In genomic region chr12:89117448-89118034, GRCh38 we compare ENCODE assay signal across 11 cellular contexts.
DNase-seq lines count a peak whose midpoint lies in the region; ATAC-seq and TF ChIP-seq lines count a peak whose summit lies in the region.
"Had no signal": no experiment of that assay in that cellular context is flagged by ENCODE, and none has a peak within 500 bp of the region (broad histone marks: within the 10 kb centered on the region; RNA-seq: fewer than 3 reads in every experiment).

No MANE protein-coding gene starts in this region.

- intact Hi-C loops in body of pancreas (cut with DNase I) = no loop called here

- H3K4me3 ChIP-seq in body of pancreas = no peak overlapping the region

- no peaks in the 10 kb centered on the region for H3K9me3 ChIP-seq in body of pancreas

- H3K4me1 ChIP-seq in body of pancreas = peaks cover 10% of the 10 kb centered on the region

- WGBS in body of pancreas, 2 donors = 2 to 7% methylated on average over 2 of the region's 2 CpGs

- H3K27ac ChIP-seq in body of pancreas = peak overlapping the region; percentile 12 to 68 (median 54)

- DNase-seq in DMS79 (lab: John Stamatoyannopoulos, UW) (peak; percentile 15), LHCN-M2 (ENCODE audit: low read depth) (peak; percentile 29), body of pancreas (peak; percentile 67 to 81 (median 74)), mucosa of gallbladder (ENCODE audit: low spot score) (peak; percentile 87), NCI-H1930 (lab: John Stamatoyannopoulos, UW) (no peak), AG08395 (ENCODE audit: low spot score) (no peak)
- DNase-seq: cortex of kidney had no signal

- TF ChIP-seq POLR2A in body of pancreas (IDR thresholded peaks at IDR 0.05) = no peak

- peak; percentile 97 for ATAC-seq in body of pancreas
- ATAC-seq in HG03439 (IDR thresholded peaks at IDR 0.05; ENCODE audit: unreplicated experiment) = no peak
- ATAC-seq in GM21423 (IDR thresholded peaks at IDR 0.05; ENCODE audit: unreplicated experiment) = no peak
- ATAC-seq: sciatic nerve; stimulated activated effector memory CD8-positive, alpha-beta T cell treated with anti-CD3 and anti-CD28 coated beads, Interleukin-12 subunit alpha, Interleukin-12 subunit beta, amount 100 ng/mL, for 72 hours had no signal

- H3K27me3 ChIP-seq in body of pancreas = no peaks in the 10 kb centered on the region

- no peaks in the 10 kb centered on the region for H3K36me3 ChIP-seq in body of pancreas (replicated peaks in 1 of 2; ENCODE audit: insufficient read depth in 1 of 2, low read depth in 2 of 2)

- TF ChIP-seq CTCF in body of pancreas (IDR thresholded peaks at IDR 0.05) = no peak

Comparison
In these comparisons a context has a peak if more than half of its experiments do, and no peak if none do; other contexts are left out.
1. DNase-seq: peak in DMS79 (single experiment), LHCN-M2 (single experiment), body of pancreas (4 of 4) and mucosa of gallbladder (single experiment); none in NCI-H1930 (0 of 2) and AG08395 (single experiment).